ENCODE assay signal across 16 cellular contexts in the genomic region with DNA sequence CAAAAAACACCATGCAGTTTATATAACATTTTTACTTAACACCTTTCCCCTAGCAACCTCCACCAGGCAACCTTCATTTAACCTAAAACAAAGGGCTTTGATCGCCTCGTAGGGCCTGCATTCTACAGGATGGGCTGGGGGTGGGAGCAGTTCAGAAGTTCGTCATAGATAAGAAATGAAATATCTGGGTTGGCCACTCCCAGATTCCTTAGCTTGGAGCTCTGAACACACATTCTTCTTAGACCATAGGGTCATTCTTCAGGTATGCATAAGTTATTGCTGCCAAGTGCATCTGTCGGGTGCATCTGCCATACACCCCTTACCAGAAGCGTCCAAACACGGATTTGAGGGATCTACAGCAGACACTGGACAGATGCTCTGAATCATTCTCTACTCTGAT. TPM values are rescaled to one million over a fixed set of nuclear protein-coding genes. Genes with fewer than 3 reads are reported as not detected.
DNase-seq lines count a peak whose midpoint lies in the region; ATAC-seq, FAIRE-seq and TF ChIP-seq lines count a peak whose summit lies in the region.
"Had no signal": no experiment of that assay in that cellular context is flagged by ENCODE, and none has a peak within 500 bp of the region (broad histone marks: within the 10 kb centered on the region; RNA-seq: fewer than 3 reads in every experiment).

No MANE protein-coding gene starts in this region.

- H3K36me3 Mint-ChIP-seq in astrocyte (ENCODE audit: low read depth, unreplicated experiment): peaks cover under 1% of the 10 kb centered on the region
- no peaks in the 10 kb centered on the region for H3K36me3 Mint-ChIP-seq in activated T-helper 1 cell treated with anti-CD3 and anti-CD28 coated beads, Interleukin-12 subunit alpha, Interleukin-12 subunit beta, Interleukin-2, Interleukin-4 antibody, amounts not matched to agents 30 ng/mL and 10 ng/mL and 1 ng/mL, durations not matched to agents 14 hours and 24 hours and 36 hours (ENCODE audit: low read depth)
- no peaks in the 10 kb centered on the region for H3K36me3 Mint-ChIP-seq in endothelial cell (ENCODE audit: low read depth, unreplicated experiment)
- H3K36me3 Mint-ChIP-seq: activated naive CD8-positive, alpha-beta T cell treated with anti-CD3 and anti-CD28 coated beads for 36 hours had no signal

- no peaks in the 10 kb centered on the region for H3K9me3 ChIP-seq in astrocyte (ENCODE audit: insufficient read depth, low read depth, low read length)
- no peaks in the 10 kb centered on the region for H3K9me3 ChIP-seq in lower lobe of right lung

- H3K27me3 ChIP-seq in astrocyte (ENCODE audit: insufficient read depth, low read length) (no peaks in the 10 kb centered on the region), lower lobe of right lung (ENCODE audit: low read depth) (no peaks in the 10 kb centered on the region)
- H3K27me3 ChIP-seq: dorsolateral prefrontal cortex had no signal

- no peaks in the 10 kb centered on the region for H4K20me1 ChIP-seq in astrocyte (ENCODE audit: insufficient read depth, low read length)

- H3K27ac Mint-ChIP-seq in astrocyte (ENCODE audit: unreplicated experiment) (peak overlapping the region; percentile 56), endothelial cell (ENCODE audit: unreplicated experiment) (no peak overlapping the region)
- H3K27ac Mint-ChIP-seq in activated T-helper 1 cell treated with anti-CD3 and anti-CD28 coated beads, Interleukin-12 subunit alpha, Interleukin-12 subunit beta, Interleukin-2, Interleukin-4 antibody, amounts not matched to agents 30 ng/mL and 10 ng/mL and 1 ng/mL, durations not matched to agents 14 hours and 24 hours and 36 hours: no peak overlapping the region
- H3K27ac Mint-ChIP-seq: activated B cell treated with CpG ODN at 0.5 μM for 24 hours; activated naive CD8-positive, alpha-beta T cell treated with anti-CD3 and anti-CD28 coated beads for 36 hours had no signal

- no peak for TF ChIP-seq CTCF in astrocyte (IDR thresholded peaks at IDR 0.05; ENCODE audit: insufficient read depth, low read depth, low read length)
- TF ChIP-seq CTCF in lower lobe of right lung (IDR thresholded peaks at IDR 0.05): no peak
- no peak for TF ChIP-seq CTCF in endothelial cell (IDR thresholded peaks at IDR 0.05; ENCODE audit: unreplicated experiment)

- H3K9ac ChIP-seq in astrocyte (ENCODE audit: low read length): no peak overlapping the region

- H3K27ac ChIP-seq in astrocyte (ENCODE audit: low read depth, low read length) (peak overlapping the region; percentile 61), lower lobe of right lung (peak overlapping the region; percentile 53)

- peak overlapping the region; percentile 54 for H3K4me3 Mint-ChIP-seq in astrocyte (ENCODE audit: unreplicated experiment)
- H3K4me3 Mint-ChIP-seq in activated T-helper 1 cell treated with anti-CD3 and anti-CD28 coated beads, Interleukin-12 subunit alpha, Interleukin-12 subunit beta, Interleukin-2, Interleukin-4 antibody, amounts not matched to agents 30 ng/mL and 10 ng/mL and 1 ng/mL, durations not matched to agents 14 hours and 24 hours and 36 hours: no peak overlapping the region
- H3K4me3 Mint-ChIP-seq in endothelial cell (ENCODE audit: unreplicated experiment): no peak overlapping the region
- H3K4me3 Mint-ChIP-seq: activated B cell treated with CpG ODN at 0.5 μM for 24 hours; activated naive CD8-positive, alpha-beta T cell treated with anti-CD3 and anti-CD28 coated beads for 36 hours had no signal

- H3K27me3 Mint-ChIP-seq in astrocyte (ENCODE audit: low read depth, unreplicated experiment): no peaks in the 10 kb centered on the region
- H3K27me3 Mint-ChIP-seq in activated T-helper 1 cell treated with anti-CD3 and anti-CD28 coated beads, Interleukin-12 subunit alpha, Interleukin-12 subunit beta, Interleukin-2, Interleukin-4 antibody, amounts not matched to agents 30 ng/mL and 10 ng/mL and 1 ng/mL, durations not matched to agents 14 hours and 24 hours and 36 hours (ENCODE audit: insufficient read depth): peaks cover 4% of the 10 kb centered on the region
- H3K27me3 Mint-ChIP-seq in endothelial cell (ENCODE audit: unreplicated experiment): peaks cover 2% of the 10 kb centered on the region
- H3K27me3 Mint-ChIP-seq: activated B cell treated with CpG ODN at 0.5 μM for 24 hours; activated naive CD8-positive, alpha-beta T cell treated with anti-CD3 and anti-CD28 coated beads for 36 hours had no signal

- DNase-seq in A172 (ENCODE audit: low spot score) (peak; percentile 98), HTR-8/SVneo (ENCODE audit: insufficient read length, low spot score) (peak; percentile 63), astrocyte (ENCODE audit: low read depth) (peak; percentile 96), lower lobe of right lung (no peak), ecto neural progenitor cell (ENCODE audit: low spot score) (no peak), Ammon's horn (ENCODE audit: low spot score) (no peak), endothelial cell (ENCODE audit: low spot score) (no peak)
- DNase-seq in activated T-helper 1 cell treated with anti-CD3 and anti-CD28 coated beads, Interleukin-12 subunit alpha, Interleukin-12 subunit beta, Interleukin-2, Interleukin-4 antibody, amounts not matched to agents 30 ng/mL and 10 ng/mL and 1 ng/mL, durations not matched to agents 14 hours and 24 hours and 36 hours (ENCODE audit: low spot score): no peak
- DNase-seq: activated B cell treated with CpG ODN at 0.5 μM for 24 hours; activated naive CD8-positive, alpha-beta T cell treated with anti-CD3 and anti-CD28 coated beads for 36 hours; DMS79; dorsolateral prefrontal cortex; glutamatergic neuron; H7; NCI-H1105 treated with DMSO at 0.1 percent for 48 hours; NCI-H510A had no signal

- no peak overlapping the region for H2AFZ ChIP-seq in astrocyte (ENCODE audit: low read depth, low read length)

- no peak for ATAC-seq in lower lobe of right lung

- peaks cover 21% of the 10 kb centered on the region for H3K4me1 ChIP-seq in astrocyte (ENCODE audit: insufficient read depth, low read length)
- peaks cover 19% of the 10 kb centered on the region for H3K4me1 ChIP-seq in lower lobe of right lung

- no peak overlapping the region for H3K4me3 ChIP-seq in astrocyte (ENCODE audit: insufficient read depth, low read depth, low read length)
- no peak overlapping the region for H3K4me3 ChIP-seq in lower lobe of right lung
- H3K4me3 ChIP-seq: dorsolateral prefrontal cortex had no signal

- peaks cover 12% of the 10 kb centered on the region for H3K4me1 Mint-ChIP-seq in astrocyte (ENCODE audit: low read depth, unreplicated experiment)
- H3K4me1 Mint-ChIP-seq in activated T-helper 1 cell treated with anti-CD3 and anti-CD28 coated beads, Interleukin-12 subunit alpha, Interleukin-12 subunit beta, Interleukin-2, Interleukin-4 antibody, amounts not matched to agents 30 ng/mL and 10 ng/mL and 1 ng/mL, durations not matched to agents 14 hours and 24 hours and 36 hours (ENCODE audit: low read depth): peaks cover 6% of the 10 kb centered on the region
- H3K4me1 Mint-ChIP-seq in endothelial cell (ENCODE audit: unreplicated experiment): peaks cover 3% of the 10 kb centered on the region

- peak; percentile 73 for FAIRE-seq in HTR-8/SVneo (lab: Jason Lieb, UNC)
- no peak for FAIRE-seq in astrocyte (lab: Jason Lieb, UNC)

- H3K36me3 ChIP-seq in astrocyte (ENCODE audit: insufficient read depth, low read length): no peaks in the 10 kb centered on the region
- H3K36me3 ChIP-seq in lower lobe of right lung: no peaks in the 10 kb centered on the region

- H3K9me3 Mint-ChIP-seq in astrocyte (ENCODE audit: unreplicated experiment) (peaks cover 7% of the 10 kb centered on the region), endothelial cell (ENCODE audit: unreplicated experiment) (no peaks in the 10 kb centered on the region)
- H3K9me3 Mint-ChIP-seq in activated T-helper 1 cell treated with anti-CD3 and anti-CD28 coated beads, Interleukin-12 subunit alpha, Interleukin-12 subunit beta, Interleukin-2, Interleukin-4 antibody, amounts not matched to agents 30 ng/mL and 10 ng/mL and 1 ng/mL, durations not matched to agents 14 hours and 24 hours and 36 hours: no peaks in the 10 kb centered on the region
- H3K9me3 Mint-ChIP-seq: activated B cell treated with CpG ODN at 0.5 μM for 24 hours; activated naive CD8-positive, alpha-beta T cell treated with anti-CD3 and anti-CD28 coated beads for 36 hours had no signal

- no peaks in the 10 kb centered on the region for H3K79me2 ChIP-seq in astrocyte (ENCODE audit: insufficient read depth, low read length)

- peak overlapping the region; percentile 13 for H3K4me2 ChIP-seq in astrocyte (ENCODE audit: low read length)

- intact Hi-C loops in lower lobe of right lung (cut with DNase I): no loop called here
- intact Hi-C loops in activated T-helper 1 cell treated with anti-CD3 and anti-CD28 coated beads, Interleukin-12 subunit alpha, Interleukin-12 subunit beta, Interleukin-2, Interleukin-4 antibody, amounts not matched to agents 30 ng/mL and 10 ng/mL and 1 ng/mL, durations not matched to agents 14 hours and 24 hours and 36 hours (cut with micrococcal nuclease): loop anchor here (5.0 kb wide), 2 partner anchors 188 to 303 kb away; a partner anchor contains a TSS

RNA-seq across cellular contexts. Expression of a gene that starts 4.3 kb away (rescaled TPM):
- 5.7 and 5.9 TPM in 2 replicates for total RNA-seq in A172 (2014; rRNA removed; shearing (Covaris generic))
- total RNA-seq in astrocyte (5.8 and 8.3 TPM in 2 replicates), lower lobe of right lung (12.6 TPM), endothelial cell (ENCODE audit: unreplicated experiment) (1.2 TPM)
- total RNA-seq in activated T-helper 1 cell treated with anti-CD3 and anti-CD28 coated beads, Interleukin-12 subunit alpha, Interleukin-12 subunit beta, Interleukin-2, Interleukin-4 antibody, amounts not matched to agents 30 ng/mL and 10 ng/mL and 1 ng/mL, durations not matched to agents 14 hours and 24 hours and 36 hours: 4.3 and 6.2 TPM in 2 replicates

Comparison
In these comparisons a context has a peak if more than half of its experiments do, and no peak if none do; other contexts are left out.
1. DNase-seq: peak in A172 (single experiment), HTR-8/SVneo (single experiment) and astrocyte (single experiment); none in lower lobe of right lung (single experiment), ecto neural progenitor cell (single experiment), activated T-helper 1 cell treated with anti-CD3 and anti-CD28 coated beads, Interleukin-12 subunit alpha, Interleukin-12 subunit beta, Interleukin-2, Interleukin-4 antibody, amounts not matched to agents 30 ng/mL and 10 ng/mL and 1 ng/mL, durations not matched to agents 14 hours and 24 hours and 36 hours (single experiment), Ammon's horn (single experiment) and endothelial cell (single experiment).